In genomic region chr1:209924386-209924785, GRCh38 we compare ENCODE assay signal across 28 cellular contexts. TPM values are rescaled to one million over a fixed set of nuclear protein-coding genes. Genes with fewer than 3 reads are reported as not detected.
"Had no signal": no experiment of that assay in that cellular context is flagged by ENCODE, and none has a peak within 500 bp of the region (broad histone marks: within the 10 kb centered on the region; RNA-seq: fewer than 3 reads in every experiment).

No MANE protein-coding gene starts in this region.

- DNase-seq: activated B cell treated with CpG ODN at 0.5 μM for 24 hours; activated CD4-positive, alpha-beta T cell treated with anti-CD3 and anti-CD28 coated beads for 48 hours; activated CD4-positive, alpha-beta T cell treated with anti-CD3 and anti-CD28 coated beads, Interleukin-2, amount 50 U/mL, for 1 hour; activated CD4-positive, alpha-beta T cell treated with anti-CD3 and anti-CD28 coated beads, Interleukin-2, amount 50 U/mL, for 48 hours; activated CD8-positive, alpha-beta memory T cell treated with anti-CD3 and anti-CD28 coated beads for 24 hours; activated CD8-positive, alpha-beta T cell treated with anti-CD3 and anti-CD28 coated beads for 36 hours; activated effector memory CD4-positive, alpha-beta T cell treated with anti-CD3 and anti-CD28 coated beads, Interleukin-2, amount 50 U/mL, for 16 hours; activated naive CD4-positive, alpha-beta T cell treated with anti-CD3 and anti-CD28 coated beads for 36 hours; activated naive CD8-positive, alpha-beta T cell treated with anti-CD3 and anti-CD28 coated beads for 36 hours; activated naive CD8-positive, alpha-beta T cell treated with anti-CD3 and anti-CD28 coated beads, Interleukin-2, amount 50 U/mL, for 24 hours; activated T-cell treated with anti-CD3 and anti-CD28 coated beads, Interleukin-2, amount 50 U/mL, for 48 hours; adrenal gland; amygdala; aorta; body of pancreas; caudate nucleus; cortex of kidney; dermis blood vessel endothelial cell; effector CD4-positive, alpha-beta T cell; effector memory CD8-positive, alpha-beta T cell; esophagus squamous epithelium; head of caudate nucleus; T-helper 17 cell; T1000; WERI-Rb-1 had no signal

- ATAC-seq: activated CD4-positive, CD25-positive, alpha-beta regulatory T cell treated with anti-CD3 and anti-CD28 coated beads, Interleukin-2, amount 50 U/mL, for 24 hours; activated CD8-positive, alpha-beta T cell treated with anti-CD3 and anti-CD28 coated beads for 36 hours; activated naive CD8-positive, alpha-beta T cell treated with anti-CD3 and anti-CD28 coated beads, Interleukin-2, amount 50 U/mL, for 24 hours; body of pancreas; effector memory CD8-positive, alpha-beta T cell; T-helper 17 cell had no signal

RNA-seq across cellular contexts. Expression of gene SYT14, which starts 13.6 kb away (rescaled TPM):
- total RNA-seq: activated B cell treated with CpG ODN at 0.5 μM for 24 hours; activated CD8-positive, alpha-beta T cell treated with anti-CD3 and anti-CD28 coated beads for 36 hours; activated naive CD4-positive, alpha-beta T cell treated with anti-CD3 and anti-CD28 coated beads for 36 hours; activated naive CD8-positive, alpha-beta T cell treated with anti-CD3 and anti-CD28 coated beads for 36 hours; activated T-helper 1 cell treated with anti-CD3 and anti-CD28 coated beads, Interleukin-12 subunit alpha, Interleukin-12 subunit beta, Interleukin-2, Interleukin-4 antibody, amounts not matched to agents 30 ng/mL and 10 ng/mL and 1 ng/mL, durations not matched to agents 14 hours and 24 hours and 36 hours; activated T-helper 2 cell treated with anti-CD3 and anti-CD28 coated beads, Interferon-gamma antibody, Interleukin-2, Interleukin-4, amounts not matched to agents 10 μg/mL and 5 μg/mL and 100 μg/mL, durations not matched to agents 14 hours and 24 hours and 36 hours; aorta; esophagus squamous epithelium; T-helper 17 cell had no signal
